ENCODE assay signal across 8 cellular contexts in genomic region chr6:41682056-41682477, GRCh38. TPM values are rescaled to one million over a fixed set of nuclear protein-coding genes. Genes with fewer than 3 reads are reported as not detected.
DNase-seq lines count a peak whose midpoint lies in the region; ATAC-seq, FAIRE-seq and TF ChIP-seq lines count a peak whose summit lies in the region.

No MANE protein-coding gene starts in this region.

- no peaks in the 10 kb centered on the region for H3K36me3 Mint-ChIP-seq in HFFc6 (ENCODE audit: low read depth)

- no peaks in the 10 kb centered on the region for H3K27me3 ChIP-seq in small intestine (ENCODE audit: control insufficient read depth in 2 of 2, insufficient read depth in 2 of 2, low read length in 2 of 2)

- H3K4me3 Mint-ChIP-seq in HFFc6 = no peak overlapping the region

- no peak overlapping the region for H3K27ac Mint-ChIP-seq in HFFc6

- TF ChIP-seq CTCF in HFFc6 (IDR thresholded peaks at IDR 0.05) (peak; percentile 91), astrocyte of the spinal cord (IDR thresholded peaks at IDR 0.05; ENCODE audit: low read depth, low read length) (peak; percentile 90)

- peaks cover 6% of the 10 kb centered on the region for H3K27me3 Mint-ChIP-seq in HFFc6 (ENCODE audit: insufficient read depth)

- peaks cover 7% of the 10 kb centered on the region; the same call in 1 of the 2 replicates for H3K4me1 Mint-ChIP-seq in HFFc6 (ENCODE audit: low read depth)

- DNase-seq in DMS114 treated with DMSO at 0.1 percent for 48 hours (lab: John Stamatoyannopoulos, UW; ENCODE audit: unreplicated experiment) (peak; percentile 92), HFFc6 (peak; percentile 75), NCI-H2107 treated with DMSO at 0.1 percent for 48 hours (lab: John Stamatoyannopoulos, UW; ENCODE audit: unreplicated experiment) (peak; percentile 48), astrocyte of the spinal cord (ENCODE audit: low read depth, low spot score) (peak; percentile 90), iPS DF 19.7 (ENCODE audit: low read depth, low spot score) (peak; percentile 82), small intestine (peak; percentile 81)

- ATAC-seq in GM21528 (IDR thresholded peaks at IDR 0.05; ENCODE audit: low FRiP score, unreplicated experiment) = no peak

- no peak overlapping the region for H3K27ac ChIP-seq in small intestine (ENCODE audit: low read depth in 1 of 2, low read length in 1 of 2)

- H3K4me3 ChIP-seq in astrocyte of the spinal cord (ENCODE audit: low read depth, low read length) (no peak overlapping the region), small intestine (ENCODE audit: low read depth in 1 of 2, low read length in 2 of 2) (no peak overlapping the region)

- no peaks in the 10 kb centered on the region for H3K9me3 ChIP-seq in small intestine (ENCODE audit: control insufficient read depth, low read depth)

- in situ Hi-C loops in astrocyte of the spinal cord (cut with HindIII; ENCODE audit: low sequenced_read_pairs) = no loop called here

- peaks cover 0 to 2% of the 10 kb centered on the region in 2 donors for H3K36me3 ChIP-seq in small intestine (ENCODE audit: control insufficient read depth in 2 of 2, insufficient read depth in 2 of 2, low read length in 2 of 2)

- peaks cover 0 to 2% of the 10 kb centered on the region in 2 donors for H3K4me1 ChIP-seq in small intestine (ENCODE audit: control insufficient read depth in 2 of 2, insufficient read depth in 1 of 2, low read depth in 1 of 2, low read length in 1 of 2)

- FAIRE-seq in TTC549 (lab: Jason Lieb, UNC) = peak; percentile 62
- no peak for FAIRE-seq in small intestine (lab: Jason Lieb, UNC)

- no peaks in the 10 kb centered on the region for H3K9me3 Mint-ChIP-seq in HFFc6

- WGBS in small intestine, 3 donors = 3 to 6% (median 5%) methylated on average over 9 of the region's 9 CpGs

RNA-seq across cellular contexts. Expression of gene MDFI, which starts 43.8 kb away (rescaled TPM):
- total RNA-seq in HFFc6 (2021; fragmentation: NEBNext Ultra II Directional; extraction: Animal tissue kit (Norgen Biotek cat#: 25700)) = under 1 TPM in 2 of 6 experiments, not detected in 4; 0.38 to 0.96 TPM
- 1 to 10 TPM in 1 of 3 donors, under 1 TPM in 2; 0.81 to 7.1 (median 0.89) TPM for polyA plus RNA-seq in small intestine

RNA-seq across cellular contexts. Expression of gene TFEB, which starts 53.3 kb away (rescaled TPM):
- total RNA-seq in HFFc6 (2021; fragmentation: NEBNext Ultra II Directional; extraction: Animal tissue kit (Norgen Biotek cat#: 25700)) = 10 to 100 TPM in 4 of 6 experiments, 1 to 10 TPM in 2; 8.7 to 14.2 (median 11.0) TPM
- polyA plus RNA-seq in small intestine = 10 to 100 TPM; 11.5 to 34.3 (median 19.9) TPM
